In genomic region chr9:79471577-79472543, GRCh38 we compare ENCODE assay signal across 9 cellular contexts.
DNase-seq lines count a peak whose midpoint lies in the region; ATAC-seq and TF ChIP-seq lines count a peak whose summit lies in the region.
"Had no signal": no experiment of that assay in that cellular context is flagged by ENCODE, and none has a peak within 500 bp of the region (broad histone marks: within the 10 kb centered on the region; RNA-seq: fewer than 3 reads in every experiment).

No MANE protein-coding gene starts in this region.

- no peak overlapping the region for H3K4me2 ChIP-seq in Karpas-422 (ENCODE audit: low read depth, low read length, poor library complexity, severe bottlenecking)
- H3K4me2 ChIP-seq: KMS-11 had no signal

- WGBS in tibial nerve, 2 donors: 88 to 90% methylated on average over 2 of the region's 2 CpGs

- ATAC-seq in GM21526 (IDR thresholded peaks at IDR 0.05; ENCODE audit: low FRiP score, unreplicated experiment) (no peak), HG03457 (IDR thresholded peaks at IDR 0.05; ENCODE audit: unreplicated experiment) (no peak)

- H3K36me3 ChIP-seq in Karpas-422 (ENCODE audit: insufficient read depth, low read length): no peaks in the 10 kb centered on the region
- no peaks in the 10 kb centered on the region for H3K36me3 ChIP-seq in tibial nerve

- H3K9me3 ChIP-seq in Karpas-422 (ENCODE audit: low read length) (no peaks in the 10 kb centered on the region), tibial nerve (no peaks in the 10 kb centered on the region)

- H2AFZ ChIP-seq in Karpas-422 (ENCODE audit: low read length): no peak overlapping the region

- H3K9me2 ChIP-seq in Karpas-422 (replicated peaks; ENCODE audit: insufficient read depth, low read length): no peaks in the 10 kb centered on the region; the same call in 1 of the 2 replicates

- H3K79me2 ChIP-seq in Karpas-422 (ENCODE audit: low read length): no peaks in the 10 kb centered on the region

- DNase-seq in Daoy (ENCODE audit: low read depth) (peak; percentile 16), Karpas-422 (peak; percentile 61), anterior cingulate cortex (lab: John Stamatoyannopoulos, UW) (peak in 45 of 58 donors; percentile 3 to 81 (median 37)), iris pigment epithelial cell (ENCODE audit: low read depth) (peak; percentile 52), tibial nerve (ENCODE audit: low spot score in 2 of 2) (peak; percentile 75 to 86), NCI-H526 treated with DMSO at 0.1 percent for 48 hours (lab: John Stamatoyannopoulos, UW) (no peak)

- TF ChIP-seq EP300 in tibial nerve (IDR thresholded peaks at IDR 0.05): no peak

- no peak overlapping the region for H3K27ac ChIP-seq in Karpas-422 (ENCODE audit: low read length)
- no peak overlapping the region for H3K27ac ChIP-seq in tibial nerve
- H3K27ac ChIP-seq: KMS-11 had no signal

- no peak for TF ChIP-seq POLR2A in tibial nerve (IDR thresholded peaks at IDR 0.05)

- peak in 4 of 5 experiments; percentile 32 to 55 (median 39) for TF ChIP-seq CTCF in tibial nerve (IDR thresholded peaks at IDR 0.05)

- H3K9ac ChIP-seq in Karpas-422 (ENCODE audit: low read length): no peak overlapping the region
- H3K9ac ChIP-seq: KMS-11 had no signal

- H3K4me1 ChIP-seq in Karpas-422 (ENCODE audit: low read length) (no peaks in the 10 kb centered on the region), tibial nerve (peaks cover 0 to 12% (median 0%) of the 10 kb centered on the region in 4 donors)

- no peak overlapping the region for H3K4me3 ChIP-seq in Karpas-422 (ENCODE audit: low read length)
- H3K4me3 ChIP-seq in tibial nerve: no peak overlapping the region

- no peaks in the 10 kb centered on the region for H3K27me3 ChIP-seq in Karpas-422 (ENCODE audit: low read length)
- no peaks in the 10 kb centered on the region for H3K27me3 ChIP-seq in tibial nerve

- H4K20me1 ChIP-seq in Karpas-422 (ENCODE audit: insufficient read depth, low read depth, low read length): no peaks in the 10 kb centered on the region
